Comparison of ENCODE assay signal across 16 cellular contexts in the genomic region with DNA sequence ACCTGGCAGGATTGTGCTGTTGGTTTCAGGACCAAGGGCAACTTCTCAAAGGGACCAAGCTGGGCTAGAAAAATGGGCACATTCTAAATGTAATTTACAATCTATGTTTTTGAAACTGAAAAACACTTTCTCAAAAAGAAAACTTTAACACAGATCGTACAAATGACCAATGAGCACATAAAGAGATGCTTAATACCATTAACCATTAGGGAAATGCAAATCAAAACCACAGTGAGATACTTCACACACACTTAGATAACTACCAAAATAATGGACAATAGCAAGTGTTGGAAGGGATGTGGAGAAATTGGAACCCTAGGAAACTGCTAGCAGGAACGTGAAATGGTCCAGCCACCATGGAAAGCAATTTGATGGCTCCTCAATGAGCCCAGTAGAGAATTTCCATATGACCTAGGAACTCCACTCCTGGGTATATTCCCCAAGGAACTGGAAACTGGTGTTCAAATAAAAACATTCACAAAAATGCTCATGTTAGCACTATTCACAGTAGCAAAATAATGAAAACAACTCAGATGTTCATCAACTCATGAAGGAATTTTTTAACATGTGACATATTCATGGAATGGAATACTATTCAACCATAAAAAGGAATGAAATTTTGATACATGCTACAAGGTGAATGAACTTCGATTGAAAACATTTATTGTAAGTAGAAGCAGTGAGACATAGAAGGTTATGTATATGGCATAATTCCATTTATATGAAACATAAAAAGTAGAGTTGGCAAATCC.
DNase-seq lines count a peak whose midpoint lies in the region; ATAC-seq, FAIRE-seq and TF ChIP-seq lines count a peak whose summit lies in the region.
"Had no signal": no experiment of that assay in that cellular context is flagged by ENCODE, and none has a peak within 500 bp of the region (broad histone marks: within the 10 kb centered on the region; RNA-seq: fewer than 3 reads in every experiment).

No MANE protein-coding gene starts in this region.

- peak overlapping the region in 1 of 3 donors; percentile 76 for H3K27ac Mint-ChIP-seq in IgD-negative memory B cell
- H3K27ac Mint-ChIP-seq in stimulated activated memory B cell treated with anti-CD40 and anti-IgM and Interleukin-4, amounts not matched to agents 10 μg/mL and 1 μg/mL and 100 μg/mL, for 72 hours = peak overlapping the region; percentile 34
- H3K27ac Mint-ChIP-seq: CD4-positive, alpha-beta memory T cell had no signal

- no peaks in the 10 kb centered on the region for H3K36me3 ChIP-seq in BLaER1 treated with 17β-estradiol and CSF1 and Interleukin-3, amounts not matched to agents 10 nM and 100 nM
- H3K36me3 ChIP-seq in GM12878 (ENCODE audit: control insufficient read depth in 2 of 2, insufficient read depth in 2 of 2, low read length in 1 of 2) (no peaks in the 10 kb centered on the region), MG63 (no peaks in the 10 kb centered on the region), psoas muscle (ENCODE audit: insufficient read depth in 1 of 2, low read depth in 1 of 2) (no peaks in the 10 kb centered on the region)
- H3K36me3 ChIP-seq: BE2C, HAP-1 had no signal

- peaks cover 0 to 17% (median 2%) of the 10 kb centered on the region in 3 donors for H3K4me1 Mint-ChIP-seq in IgD-negative memory B cell
- H3K4me1 Mint-ChIP-seq in stimulated activated memory B cell treated with anti-CD40 and anti-IgM and Interleukin-4, amounts not matched to agents 10 μg/mL and 1 μg/mL and 100 μg/mL, for 72 hours = peaks cover 22% of the 10 kb centered on the region

- H3K4me3 ChIP-seq in BLaER1 treated with 17β-estradiol and CSF1 and Interleukin-3, amounts not matched to agents 10 nM and 100 nM = no peak overlapping the region
- H3K4me3 ChIP-seq in GM12878 = peak overlapping the region; percentile 18; the same call in 1 of the 2 replicates
- H3K4me3 ChIP-seq in MG63 = no peak overlapping the region
- H3K4me3 ChIP-seq in psoas muscle = no peak overlapping the region
- H3K4me3 ChIP-seq: GM23248, HAP-1 had no signal

- H3K9ac ChIP-seq in BLaER1 treated with 17β-estradiol and CSF1 and Interleukin-3, amounts not matched to agents 10 nM and 100 nM = peak overlapping the region in 1 of 11 experiments; percentile 23; a peak in 2 of 22 replicates
- H3K9ac ChIP-seq in GM12878 (ENCODE audit: control insufficient read depth, insufficient read depth, low read length) = no peak overlapping the region
- H3K9ac ChIP-seq: GM23248 had no signal

- TF ChIP-seq POLR2A in GM12878 (IDR thresholded peaks at IDR 0.05; ENCODE audit: low read depth, low read length) = no peak

- no peaks in the 10 kb centered on the region for H3K79me2 ChIP-seq in GM12878 (ENCODE audit: control insufficient read depth, insufficient read depth, low read length)

- no peaks in the 10 kb centered on the region; a peak in 1 of 22 replicates for H4K20me1 ChIP-seq in BLaER1 treated with 17β-estradiol and CSF1 and Interleukin-3, amounts not matched to agents 10 nM and 100 nM
- no peaks in the 10 kb centered on the region for H4K20me1 ChIP-seq in GM12878 (ENCODE audit: control insufficient read depth, insufficient read depth)

- no peak for TF ChIP-seq RAD21 in GM12878 (IDR thresholded peaks at IDR 0.05; ENCODE audit: insufficient read depth, low read depth, low read length)

- H3K27ac ChIP-seq in BLaER1 treated with 17β-estradiol and CSF1 and Interleukin-3, amounts not matched to agents 10 nM and 100 nM = peak overlapping the region in 3 of 11 experiments; percentile 19 to 53 (median 38); a peak in 3 of 22 replicates
- peak overlapping the region; percentile 69 for H3K27ac ChIP-seq in GM12878 (ENCODE audit: control insufficient read depth, insufficient read depth)
- no peak overlapping the region for H3K27ac ChIP-seq in psoas muscle
- H3K27ac ChIP-seq: GM23248 had no signal

- H3K4me1 ChIP-seq in BLaER1 treated with 17β-estradiol and CSF1 and Interleukin-3, amounts not matched to agents 10 nM and 100 nM = peaks cover 31 to 70% (median 44%) of the 10 kb centered on the region in 10 experiments
- peaks cover 45% of the 10 kb centered on the region for H3K4me1 ChIP-seq in GM12878 (ENCODE audit: control insufficient read depth, insufficient read depth, low read length)
- peaks cover 3% of the 10 kb centered on the region for H3K4me1 ChIP-seq in psoas muscle
- H3K4me1 ChIP-seq: BE2C had no signal

- peaks cover 0 to 9% (median 0%) of the 10 kb centered on the region in 11 experiments; a peak in 2 of 22 replicates for H3K9me3 ChIP-seq in BLaER1 treated with 17β-estradiol and CSF1 and Interleukin-3, amounts not matched to agents 10 nM and 100 nM (replicated peaks in 1 of 11)
- H3K9me3 ChIP-seq in GM12878 (replicated peaks; ENCODE audit: control insufficient read depth, insufficient read depth, low read length) = peaks cover 2% of the 10 kb centered on the region; the same call in 2 of the 3 replicates
- H3K9me3 ChIP-seq in MG63 = no peaks in the 10 kb centered on the region
- H3K9me3 ChIP-seq in psoas muscle = no peaks in the 10 kb centered on the region
- H3K9me3 ChIP-seq: BE2C, HAP-1 had no signal

- 18% methylated on average over 3 of the region's 3 CpGs for WGBS in GM12878 (ENCODE audit: insufficient coverage, insufficient replicate concordance, low lambda C conversion rate, missing lambda C conversion rate)
- WGBS in psoas muscle, 3 donors = 69 to 79% (median 79%) methylated on average over 3 of the region's 3 CpGs

- in situ Hi-C loops in GM12878 (cut with MboI) = no loop called here

- peaks cover 6% of the 10 kb centered on the region for H3K27me3 Mint-ChIP-seq in IgD-negative memory B cell
- H3K27me3 Mint-ChIP-seq in stimulated activated memory B cell treated with anti-CD40 and anti-IgM and Interleukin-4, amounts not matched to agents 10 μg/mL and 1 μg/mL and 100 μg/mL, for 72 hours = no peaks in the 10 kb centered on the region

- FAIRE-seq in GM12878 (lab: Jason Lieb, UNC) = no peak

- no peak for TF ChIP-seq CTCF in GM12878 (IDR thresholded peaks at IDR 0.05 in 2 of 3, conservative IDR thresholded peaks at IDR 0.05 in 1 of 3; ENCODE audit: control insufficient read depth in 2 of 3, extremely low read depth in 1 of 3, insufficient read depth in 1 of 3, low read depth in 3 of 3, low read length in 3 of 3)
- TF ChIP-seq CTCF in psoas muscle (IDR thresholded peaks at IDR 0.05) = no peak

- H2AFZ ChIP-seq in GM12878 (ENCODE audit: control insufficient read depth, low read depth, low read length) = no peak overlapping the region
- H2AFZ ChIP-seq: GM23248 had no signal

- peaks cover 19 to 49% (median 28%) of the 10 kb centered on the region in 11 experiments for H3K27me3 ChIP-seq in BLaER1 treated with 17β-estradiol and CSF1 and Interleukin-3, amounts not matched to agents 10 nM and 100 nM
- no peaks in the 10 kb centered on the region for H3K27me3 ChIP-seq in GM12878 (replicated peaks in 1 of 2; ENCODE audit: control insufficient read depth in 2 of 2, insufficient read depth in 2 of 2, low read length in 1 of 2)
- no peaks in the 10 kb centered on the region for H3K27me3 ChIP-seq in MG63
- H3K27me3 ChIP-seq in psoas muscle (ENCODE audit: insufficient read depth in 3 of 3, low read length in 2 of 3) = no peaks in the 10 kb centered on the region
- H3K27me3 ChIP-seq: BE2C had no signal

- H3K9me3 Mint-ChIP-seq in IgD-negative memory B cell = peaks cover 0 to 3% (median 3%) of the 10 kb centered on the region in 3 donors
- H3K9me3 Mint-ChIP-seq in stimulated activated memory B cell treated with anti-CD40 and anti-IgM and Interleukin-4, amounts not matched to agents 10 μg/mL and 1 μg/mL and 100 μg/mL, for 72 hours = no peaks in the 10 kb centered on the region

- ATAC-seq in GM12878 = peak; percentile 44
- no peak for ATAC-seq in stimulated activated memory B cell treated with anti-CD40 and anti-IgM and Interleukin-4, amounts not matched to agents 10 μg/mL and 1 μg/mL and 100 μg/mL, for 72 hours
- no peak for ATAC-seq in GM21526 (IDR thresholded peaks at IDR 0.05; ENCODE audit: low FRiP score, unreplicated experiment)
- ATAC-seq in psoas muscle = no peak

- SMC1A ChIA-PET in GM12878 (lab: Charles Lee; ENCODE audit: uncharacterized antibody, unreplicated experiment) = interaction anchor here (0.7 to 2.1 kb wide), 16 partner anchors 9 to 285 kb away, joined by 3 to 10 read pairs (median 3); no protein-coding TSS in a partner anchor

- BruUV-seq in GM12878 (replicated peaks; lab: Mats Ljungman, UMichigan) = no TSS peak

- H3K4me3 Mint-ChIP-seq in IgD-negative memory B cell = peak overlapping the region in 3 of 4 donors; percentile 1 to 30 (median 17)
- no peak overlapping the region for H3K4me3 Mint-ChIP-seq in stimulated activated memory B cell treated with anti-CD40 and anti-IgM and Interleukin-4, amounts not matched to agents 10 μg/mL and 1 μg/mL and 100 μg/mL, for 72 hours
- H3K4me3 Mint-ChIP-seq: CD4-positive, alpha-beta memory T cell had no signal

- DNase-seq in GM12878 (ENCODE audit: low read depth, low spot score) (no peak), MG63 (no peak), T-helper 9 cell (no peak), psoas muscle (no peak)
- DNase-seq: BE2C; CD4-positive, alpha-beta memory T cell; DMS153; DMS79; GDM1; GM23248 had no signal

- POLR2A ChIA-PET in GM12878 (lab: Charles Lee) = interaction anchor here (0.8 to 2.4 kb wide), 4 partner anchors 10 to 286 kb away, joined by 3 to 8 read pairs (median 4); no protein-coding TSS in a partner anchor

- CTCF ChIA-PET in GM12878 (lab: Yijun Ruan, JAX) = interaction anchor here (0.9 kb wide), 3 partner anchors 16 to 68 kb away, joined by 3 read pairs; no protein-coding TSS in a partner anchor

- H3K36me3 Mint-ChIP-seq in IgD-negative memory B cell = no peaks in the 10 kb centered on the region
- H3K36me3 Mint-ChIP-seq in stimulated activated memory B cell treated with anti-CD40 and anti-IgM and Interleukin-4, amounts not matched to agents 10 μg/mL and 1 μg/mL and 100 μg/mL, for 72 hours = no peaks in the 10 kb centered on the region
- H3K36me3 Mint-ChIP-seq: CD14-positive monocyte; CD4-positive, alpha-beta memory T cell had no signal

- RAD21 ChIA-PET in GM12878 (lab: Charles Lee; ENCODE audit: unreplicated experiment) = interaction anchor here (0.7 to 1.9 kb wide), 16 partner anchors 10 to 756 kb away, joined by 3 to 9 read pairs (median 4); no protein-coding TSS in a partner anchor

- intact Hi-C loops in GM12878 (cut with micrococcal nuclease; ENCODE audit: unreplicated experiment) = loop anchor here (2.0 to 5.0 kb wide), 5 partner anchors 51 to 305 kb away; no protein-coding TSS in a partner anchor
- intact Hi-C loops in psoas muscle (cut with DNase I) = loop anchor here in 1 of 2 donors (10.0 kb wide), 1 partner anchor 283 kb away; no protein-coding TSS in a partner anchor

- peak; percentile 8 to 29; a peak in 1 of 4 replicates for TF ChIP-seq EP300 in GM12878 (IDR thresholded peaks at IDR 0.05; ENCODE audit: borderline replicate concordance in 1 of 2, control insufficient read depth in 1 of 2, low read depth in 2 of 2, low read length in 2 of 2)

- peak overlapping the region; percentile 34 to 88 (median 67) for H3K4me2 ChIP-seq in BLaER1 treated with 17β-estradiol and CSF1 and Interleukin-3, amounts not matched to agents 10 nM and 100 nM
- peak overlapping the region; percentile 45 for H3K4me2 ChIP-seq in GM12878 (ENCODE audit: control insufficient read depth, insufficient read depth)

TF ChIP-seq in GM12878, 131 proteins besides CTCF, POLR2A, EP300 and RAD21 (continues in another document):
- TF ChIP-seq POU2F2 (IDR thresholded peaks at IDR 0.05; ENCODE audit: borderline replicate concordance, low read depth, low read length) (peak; percentile 64; the same call in 1 of the 3 replicates), SMARCA5 (IDR thresholded peaks at IDR 0.05) (peak; percentile 72)
